In genomic region chr4:57148831-57149230, GRCh38 we compare ENCODE assay signal across 21 cellular contexts. TPM values are rescaled to one million over a fixed set of nuclear protein-coding genes. Genes with fewer than 3 reads are reported as not detected.
DNase-seq lines count a peak whose midpoint lies in the region; ATAC-seq and TF ChIP-seq lines count a peak whose summit lies in the region.
"Had no signal": no experiment of that assay in that cellular context is flagged by ENCODE, and none has a peak within 500 bp of the region (broad histone marks: within the 10 kb centered on the region; RNA-seq: fewer than 3 reads in every experiment).

No MANE protein-coding gene starts in this region.

- no peaks in the 10 kb centered on the region for H3K27me3 Mint-ChIP-seq in chondrocyte (ENCODE audit: low read depth)

- no peak overlapping the region for H3K4me3 Mint-ChIP-seq in chondrocyte (ENCODE audit: unreplicated experiment)
- H3K4me3 Mint-ChIP-seq: brain; naive thymus-derived CD4-positive, alpha-beta T cell; stimulated activated memory B cell treated with anti-CD40 and anti-IgM and Interleukin-4, amounts not matched to agents 10 μg/mL and 1 μg/mL and 100 μg/mL, for 72 hours had no signal

- no peaks in the 10 kb centered on the region for H3K36me3 Mint-ChIP-seq in chondrocyte (ENCODE audit: low read depth)
- H3K36me3 Mint-ChIP-seq: brain; naive thymus-derived CD4-positive, alpha-beta T cell; stimulated activated memory B cell treated with anti-CD40 and anti-IgM and Interleukin-4, amounts not matched to agents 10 μg/mL and 1 μg/mL and 100 μg/mL, for 72 hours had no signal

- H2AFZ ChIP-seq in ACC112 (ENCODE audit: low read length, unreplicated experiment): no peak overlapping the region

- no peak for TF ChIP-seq CTCF in chondrocyte (IDR thresholded peaks at IDR 0.05)

- peaks cover 26% of the 10 kb centered on the region for H3K4me1 ChIP-seq in ACC112 (ENCODE audit: control insufficient read depth, insufficient read depth, low read length, unreplicated experiment)
- H3K4me1 ChIP-seq: upper lobe of right lung had no signal

- ATAC-seq in GM21737 (IDR thresholded peaks at IDR 0.05; ENCODE audit: unreplicated experiment) (no peak), HG02840 (IDR thresholded peaks at IDR 0.05; ENCODE audit: low FRiP score, unreplicated experiment) (no peak)
- ATAC-seq: heart right ventricle; left lobe of liver; naive thymus-derived CD4-positive, alpha-beta T cell; right cardiac atrium; stimulated activated memory B cell treated with anti-CD40 and anti-IgM and Interleukin-4, amounts not matched to agents 10 μg/mL and 1 μg/mL and 100 μg/mL, for 72 hours; upper lobe of right lung had no signal

- no peaks in the 10 kb centered on the region for H3K27me3 ChIP-seq in ACC112 (ENCODE audit: insufficient read depth, low read length)
- H3K27me3 ChIP-seq: heart right ventricle, upper lobe of right lung had no signal

- H3K4me3 ChIP-seq in ACC112 (ENCODE audit: low read depth, low read length): no peak overlapping the region
- H3K4me3 ChIP-seq: heart right ventricle, upper lobe of right lung had no signal

- DNase-seq in HPDE6-E6E7 (ENCODE audit: extremely low spot score) (peak; percentile 48), chondrocyte (ENCODE audit: low spot score) (no peak), left kidney (ENCODE audit: low read depth, low spot score) (peak; percentile 9), NCI-H510A treated with DMSO at 0.1 percent for 48 hours (lab: John Stamatoyannopoulos, UW) (no peak), NCI-H2029 (lab: John Stamatoyannopoulos, UW) (no peak)
- DNase-seq: activated CD4-positive, CD25-positive, alpha-beta regulatory T cell; DMS 273 treated with DMSO at 0.1 percent for 48 hours; effector memory CD4-positive, alpha-beta T cell; H7; heart right ventricle; naive thymus-derived CD4-positive, alpha-beta T cell; NCI-H1105 treated with DMSO at 0.1 percent for 48 hours; right cardiac atrium; SW 1271; upper lobe of right lung had no signal

- peaks cover 75% of the 10 kb centered on the region for H3K4me1 Mint-ChIP-seq in chondrocyte (ENCODE audit: low read depth)
- H3K4me1 Mint-ChIP-seq: brain; naive thymus-derived CD4-positive, alpha-beta T cell; stimulated activated memory B cell treated with anti-CD40 and anti-IgM and Interleukin-4, amounts not matched to agents 10 μg/mL and 1 μg/mL and 100 μg/mL, for 72 hours had no signal

- peak overlapping the region; percentile 69 for H3K27ac ChIP-seq in ACC112 (ENCODE audit: low read depth, low read length)
- H3K27ac ChIP-seq: upper lobe of right lung had no signal

- H3K9me3 Mint-ChIP-seq in chondrocyte (ENCODE audit: low read depth): no peaks in the 10 kb centered on the region
- H3K9me3 Mint-ChIP-seq: stimulated activated memory B cell treated with anti-CD40 and anti-IgM and Interleukin-4, amounts not matched to agents 10 μg/mL and 1 μg/mL and 100 μg/mL, for 72 hours had no signal

- no peaks in the 10 kb centered on the region for H3K36me3 ChIP-seq in ACC112 (ENCODE audit: insufficient read depth, low read length)
- H3K36me3 ChIP-seq: heart right ventricle, upper lobe of right lung had no signal

- no peaks in the 10 kb centered on the region for H3K79me2 ChIP-seq in ACC112 (ENCODE audit: control insufficient read depth, insufficient read depth, low read length, unreplicated experiment)

- peak overlapping the region; percentile 93 for H3K27ac Mint-ChIP-seq in chondrocyte (ENCODE audit: unreplicated experiment)
- H3K27ac Mint-ChIP-seq: brain; naive thymus-derived CD4-positive, alpha-beta T cell; stimulated activated memory B cell treated with anti-CD40 and anti-IgM and Interleukin-4, amounts not matched to agents 10 μg/mL and 1 μg/mL and 100 μg/mL, for 72 hours had no signal

RNA-seq across cellular contexts. Expression of gene IGFBP7, which starts 38.6 kb away (rescaled TPM):
- 3,991 to 5,189 TPM (median 5,125 TPM) in 3 replicates for total RNA-seq in chondrocyte

Comparison
In these comparisons a context has a peak if more than half of its experiments do, and no peak if none do; other contexts are left out.
1. DNase-seq: peak in HPDE6-E6E7 (single experiment) and left kidney (single experiment); none in chondrocyte (single experiment), NCI-H510A treated with DMSO at 0.1 percent for 48 hours (single experiment) and NCI-H2029 (single experiment).